In genomic region chr10:3781458-3782098, GRCh38 we compare ENCODE assay signal across 8 cellular contexts. TPM values are rescaled to one million over a fixed set of nuclear protein-coding genes. Genes with fewer than 3 reads are reported as not detected.
DNase-seq lines count a peak whose midpoint lies in the region; ATAC-seq, FAIRE-seq and TF ChIP-seq lines count a peak whose summit lies in the region.

No MANE protein-coding gene starts in this region.

- H3K27me3 ChIP-seq in RWPE2 (ENCODE audit: insufficient read depth, poor library complexity, severe bottlenecking) = no peaks in the 10 kb centered on the region
- H3K27me3 ChIP-seq in brain microvascular endothelial cell (replicated peaks) = no peaks in the 10 kb centered on the region
- H3K27me3 ChIP-seq in HepG2 (ENCODE audit: control insufficient read depth in 1 of 2, insufficient read depth in 2 of 2, low read length in 2 of 2) = no peaks in the 10 kb centered on the region; a peak in 1 of 5 replicates
- H3K27me3 ChIP-seq in testis = no peaks in the 10 kb centered on the region

- H3K79me2 ChIP-seq in HepG2 (ENCODE audit: insufficient read depth, low read length) = peaks cover 65% of the 10 kb centered on the region

- H3K4me3 ChIP-seq in RWPE2 (ENCODE audit: severe bottlenecking) (peak overlapping the region; percentile 71), brain microvascular endothelial cell (ENCODE audit: low read depth, low read length) (peak overlapping the region; percentile 98), HepG2 (replicated peaks in 1 of 3; ENCODE audit: insufficient read depth in 1 of 3, low read depth in 2 of 3, low read length in 3 of 3) (peak overlapping the region; percentile 81 to 98 (median 96)), testis (peak overlapping the region; percentile 92 to 100)

- TF ChIP-seq EP300 in HepG2 (IDR thresholded peaks at IDR 0.05; ENCODE audit: low read depth in 2 of 2, low read length in 2 of 2) = no peak
- TF ChIP-seq EP300 in HepG2 (CRISPR knock-in tag; IDR thresholded peaks at IDR 0.05; ENCODE audit: borderline replicate concordance) = no peak

- no peak for FAIRE-seq in HepG2 (lab: Jason Lieb, UNC)

- in situ Hi-C loops in brain microvascular endothelial cell (cut with HindIII; ENCODE audit: low pct_ligation_motif_present, low sequenced_read_pairs) (no loop called here), HepG2 (cut with HindIII; ENCODE audit: extremely low pct_ligation_motif_present, low pct_unique_long_range_greater_than_20kb) (loop anchor here (5.0 kb wide), 1 partner anchor 106 kb away; no protein-coding TSS in a partner anchor)

- peak; percentile 44; the same call in 1 of the 2 replicates for TF ChIP-seq RAD21 in HepG2 (CRISPR knock-in tag; IDR thresholded peaks at IDR 0.05)

- H2AFZ ChIP-seq in HepG2 (ENCODE audit: low read length) = no peak overlapping the region

- TF ChIP-seq POLR2A in HepG2 (IDR thresholded peaks at IDR 0.05; ENCODE audit: insufficient read depth in 1 of 2, low read depth in 2 of 2, low read length in 2 of 2) (no peak; a peak in 1 of 4 replicates), testis (IDR thresholded peaks at IDR 0.05) (no peak)

- peaks cover 50% of the 10 kb centered on the region for H3K4me1 ChIP-seq in RWPE2 (ENCODE audit: insufficient read depth, poor library complexity, severe bottlenecking)
- H3K4me1 ChIP-seq in HepG2 (ENCODE audit: insufficient read depth, low read length) = peaks cover 57% of the 10 kb centered on the region
- H3K4me1 ChIP-seq in testis = peaks cover 38% of the 10 kb centered on the region

- POLR2A ChIA-PET in HepG2 (lab: Yijun Ruan, JAX) = interaction anchor here (1.6 to 5.5 kb wide), 4 partner anchors 17 to 106 kb away, joined by 9 to 129 read pairs (median 84); no protein-coding TSS in a partner anchor

- peaks cover 64% of the 10 kb centered on the region for H4K20me1 ChIP-seq in HepG2 (ENCODE audit: insufficient read depth, low read length)

- BruUV-seq in HepG2 (replicated peaks; lab: Mats Ljungman, UMichigan) = no TSS peak

- peak; percentile 28; the same call in 1 of the 3 replicates for TF ChIP-seq CTCF in GM12872 (IDR thresholded peaks at IDR 0.05; ENCODE audit: insufficient read depth, low read depth, low read length)
- peak; percentile 81 for TF ChIP-seq CTCF in RWPE2 (IDR thresholded peaks at IDR 0.05; ENCODE audit: poor library complexity, severe bottlenecking)
- TF ChIP-seq CTCF in brain microvascular endothelial cell (IDR thresholded peaks at IDR 0.05; ENCODE audit: low read depth, low read length, missing control alignments) = peak; percentile 72
- TF ChIP-seq CTCF in HepG2 (CRISPR knock-in tag; IDR thresholded peaks at IDR 0.05) = peak; percentile 71
- TF ChIP-seq CTCF in testis (IDR thresholded peaks at IDR 0.05) = peak in 1 of 3 experiments; percentile 24

- peak overlapping the region; percentile 80 for H3K4me2 ChIP-seq in HepG2 (ENCODE audit: low read depth, low read length)

- H3K36me3 ChIP-seq in RWPE2 (ENCODE audit: low read depth) (peaks cover 82% of the 10 kb centered on the region), brain microvascular endothelial cell (replicated peaks) (peaks cover 74% of the 10 kb centered on the region), HepG2 (replicated peaks in 1 of 2; ENCODE audit: control insufficient read depth in 1 of 2, insufficient read depth in 2 of 2, low read length in 2 of 2) (peaks cover 25 to 57% of the 10 kb centered on the region in 2 experiments), testis (ENCODE audit: low read depth, missing control alignments) (no peaks in the 10 kb centered on the region)

- 80% methylated on average over 26 of the region's 30 CpGs for WGBS in HepG2 (ENCODE audit: low lambda C conversion rate)
- WGBS in testis, 2 donors = 36 to 55% methylated on average over 22 to 30 of the region's 30 CpGs

- H3K9ac ChIP-seq in HepG2 (ENCODE audit: insufficient read depth, low read depth, low read length) = peak overlapping the region; percentile 99; the same call in 1 of the 2 replicates

- no peaks in the 10 kb centered on the region for H3K9me3 ChIP-seq in RWPE2 (ENCODE audit: severe bottlenecking)
- H3K9me3 ChIP-seq in HepG2 (ENCODE audit: low read length) = no peaks in the 10 kb centered on the region
- no peaks in the 10 kb centered on the region for H3K9me3 ChIP-seq in testis

- intact Hi-C loops in HepG2 (cut with micrococcal nuclease; ENCODE audit: unreplicated experiment) (loop anchor here (5.0 kb wide), 1 partner anchor 876 kb away; no protein-coding TSS in a partner anchor), testis (cut with DNase I; ENCODE audit: low total_unique reads) (no loop called here)

- DNase-seq in RWPE2 (ENCODE audit: low spot score) (no peak), brain microvascular endothelial cell (peak; percentile 41), HepG2 (ENCODE audit: low spot score) (no peak), testis (peak; percentile 32), NCI-H2227 (lab: John Stamatoyannopoulos, UW; ENCODE audit: unreplicated experiment) (no peak), cerebellum (ENCODE audit: low spot score) (no peak), iPS-NIHi11 (ENCODE audit: low spot score) (no peak)

- peak overlapping the region; percentile 99 for H3K27ac ChIP-seq in RWPE2 (ENCODE audit: poor library complexity, severe bottlenecking)
- peak overlapping the region; percentile 97 for H3K27ac ChIP-seq in brain microvascular endothelial cell
- H3K27ac ChIP-seq in HepG2 (ENCODE audit: extremely low read length, insufficient read depth, low read length) = peak overlapping the region; percentile 99
- peak overlapping the region; percentile 99 for H3K27ac ChIP-seq in testis

- CTCF ChIA-PET in HepG2 (lab: Yijun Ruan, JAX; ENCODE audit: low intra/inter-chr PET ratio, low total read pairs) = no interaction called here

- ATAC-seq in RWPE2 (ENCODE audit: low read depth) = no peak
- no peak for ATAC-seq in HepG2

TF ChIP-seq in HepG2, 621 proteins besides CTCF, POLR2A, EP300 and RAD21 (continues in another document):
- no peak for TF ChIP-seq ARID4A (CRISPR knock-in tag; IDR thresholded peaks at IDR 0.05; ENCODE audit: borderline replicate concordance)

RNA-seq across cellular contexts. Expression of gene KLF6, which starts 3.4 kb away (rescaled TPM):
- total RNA-seq in HepG2 (2016; rRNA removed; fragmentation: Illumina TruSeq; extraction: Trizol) (13.5 and 27.0 TPM in 2 replicates), testis (10 to 100 TPM; 30.8 to 35.7 TPM), cerebellum (35.0 TPM)
- 17.4 and 21.1 TPM in 2 replicates for total RNA-seq in HepG2 (2016; cell fraction: cytosol; rRNA removed; fragmentation: Illumina TruSeq; extraction: Trizol; ENCODE audit: low read depth)
- 13.7 and 28.9 TPM in 2 replicates for total RNA-seq in HepG2 (2016; cell fraction: insoluble cytoplasmic fraction; rRNA removed; fragmentation: Illumina TruSeq; extraction: Trizol)
- 23.0 and 29.0 TPM in 2 replicates for total RNA-seq in HepG2 (2016; cell fraction: membrane; rRNA removed; fragmentation: Illumina TruSeq; extraction: Trizol)
- total RNA-seq in HepG2 (2016; cell fraction: nucleus; rRNA removed; fragmentation: Illumina TruSeq; extraction: Trizol) = 106 and 113 TPM in 2 replicates
- polyA plus RNA-seq in HepG2 (2011; rRNA removed) (71.9 and 75.4 TPM in 2 replicates), testis (ENCODE audit: insufficient read depth, low read depth, low replicate concordance) (41.5 TPM)
- polyA plus RNA-seq in HepG2 (2011; cell fraction: cytosol; rRNA removed) = 35.6 and 36.3 TPM in 2 replicates
- polyA plus RNA-seq in HepG2 (2011; cell fraction: nucleus; rRNA removed) = 201 and 233 TPM in 2 replicates
- polyA plus RNA-seq in HepG2 (2012) = 28.6 and 64.6 TPM in 2 replicates
- polyA plus RNA-seq in HepG2 (2016; cell fraction: cytosol; fragmentation: Illumina TruSeq; extraction: Trizol; ENCODE audit: low read depth) = 2.8 and 3.6 TPM in 2 replicates
- polyA plus RNA-seq in HepG2 (2016; cell fraction: insoluble cytoplasmic fraction; fragmentation: Illumina TruSeq; extraction: Trizol; ENCODE audit: low read depth) = 25.4 and 29.8 TPM in 2 replicates
- polyA plus RNA-seq in HepG2 (2016; cell fraction: membrane; fragmentation: Illumina TruSeq; extraction: Trizol; ENCODE audit: low read depth) = 11.0 and 14.7 TPM in 2 replicates
- 165 and 176 TPM in 2 replicates for polyA plus RNA-seq in HepG2 (2016; cell fraction: nucleus; fragmentation: Illumina TruSeq; extraction: Trizol; ENCODE audit: insufficient read depth, low read depth)
- polyA minus RNA-seq in HepG2 (2011; rRNA and poly(A)+ RNA removed; ENCODE audit: low replicate concordance) = 46.3 and 318 TPM in 2 replicates
- polyA minus RNA-seq in HepG2 (2011; cell fraction: cytosol; rRNA and poly(A)+ RNA removed) = 50.8 and 67.4 TPM in 2 replicates
- polyA minus RNA-seq in HepG2 (2011; cell fraction: nucleus; rRNA and poly(A)+ RNA removed) = 544 and 615 TPM in 2 replicates

Comparison
In these comparisons a context has a peak if more than half of its experiments do, and no peak if none do; other contexts are left out.
1. DNase-seq: peak in brain microvascular endothelial cell (single experiment) and testis (single experiment); none in RWPE2 (single experiment), HepG2 (single experiment), NCI-H2227 (single experiment), cerebellum (single experiment) and iPS-NIHi11 (single experiment).
2. Peak in every context shown above with its lines, with median percentiles within 50 percentile points of each other: H3K27ac ChIP-seq and H3K4me3 ChIP-seq.